Comparison of ENCODE assay signal across 1 cellular context in the genomic region with DNA sequence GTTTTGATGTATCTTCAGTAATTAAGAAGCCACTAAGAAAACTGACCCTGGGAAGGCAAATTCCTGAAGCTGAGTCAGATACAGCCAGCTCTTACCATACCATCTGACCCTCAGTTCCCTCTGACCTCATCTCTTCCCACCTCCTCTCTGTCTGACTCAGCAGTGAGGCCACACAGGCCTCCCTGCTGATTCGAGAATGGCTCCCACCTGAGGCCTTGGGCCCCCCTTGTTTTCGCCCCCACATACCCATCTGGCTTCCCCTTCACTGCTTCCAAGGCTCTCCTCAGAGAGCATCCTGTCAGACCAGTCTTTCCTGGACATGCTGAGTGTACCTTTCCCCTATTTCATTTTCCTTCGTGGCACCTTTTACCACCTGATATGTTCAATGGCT.
TF ChIP-seq lines count a peak whose summit lies in the region.

No MANE protein-coding gene starts in this region.

TF ChIP-seq in K562, 482 proteins besides CTCF, POLR2A, EP300 and RAD21 (continued from another document and continues in another):
- TF ChIP-seq TAF9B (IDR thresholded peaks at IDR 0.05; ENCODE audit: partially characterized antibody) (peak; percentile 62), ELK3 (CRISPR knock-in tag; IDR thresholded peaks at IDR 0.05) (no peak), ZC3H8 (IDR thresholded peaks at IDR 0.05) (no peak), ZNF146 (CRISPR knock-in tag; IDR thresholded peaks at IDR 0.05; ENCODE audit: unreplicated experiment) (no peak), RAD51 (IDR thresholded peaks at IDR 0.05; ENCODE audit: borderline replicate concordance, low read depth) (0 out of 2 replicates have a peak, but pooled peaks have one; percentile 11), ELF4 (CRISPR knock-in tag; IDR thresholded peaks at IDR 0.05) (no peak), HIVEP1 (CRISPR knock-in tag; IDR thresholded peaks at IDR 0.05) (no peak), MAFG (tag; conservative IDR thresholded peaks at IDR 0.05) (peak; percentile 66; the same call in 1 of the 2 replicates), NR2F6 (CRISPR knock-in tag; IDR thresholded peaks at IDR 0.05) (no peak), RB1 (IDR thresholded peaks at IDR 0.05; ENCODE audit: low read depth) (no peak), FUS (optimal IDR thresholded peaks at IDR 0.05; ENCODE audit: low read depth, low read length) (no peak), SIRT6 (IDR thresholded peaks at IDR 0.05; ENCODE audit: low read depth, low read length) (no peak), STAT6 (CRISPR knock-in tag; IDR thresholded peaks at IDR 0.05) (no peak), OTX1 (CRISPR knock-in tag; IDR thresholded peaks at IDR 0.05) (no peak), NELFE (IDR thresholded peaks at IDR 0.05; ENCODE audit: insufficient read depth, insufficient read length) (no peak), LARP7 (IDR thresholded peaks at IDR 0.05) (no peak), THAP7 (CRISPR knock-in tag; IDR thresholded peaks at IDR 0.05) (no peak), RCOR1 (IDR thresholded peaks at IDR 0.05; ENCODE audit: borderline replicate concordance in 1 of 2, low read depth in 2 of 2, low read length in 2 of 2) (no peak), POLR2B (IDR thresholded peaks at IDR 0.05; ENCODE audit: low read depth, partially characterized antibody) (no peak), ZSCAN29 (IDR thresholded peaks at IDR 0.05) (no peak), NEUROD1 (IDR thresholded peaks at IDR 0.05; ENCODE audit: borderline replicate concordance, low read depth, low read length, partially characterized antibody) (no peak), ADNP (tag; IDR thresholded peaks at IDR 0.05) (no peak), KLF13 (tag; IDR thresholded peaks at IDR 0.05; ENCODE audit: borderline replicate concordance, low read depth) (no peak), KLF10 (CRISPR knock-in tag; IDR thresholded peaks at IDR 0.05) (no peak), FOXJ2 (tag; IDR thresholded peaks at IDR 0.05) (no peak), ZNF57 (CRISPR knock-in tag; IDR thresholded peaks at IDR 0.05) (no peak), POLR2AphosphoS5 (IDR thresholded peaks at IDR 0.05; ENCODE audit: control insufficient read depth, insufficient read depth, low read depth, low read length) (no peak), ARID1B (IDR thresholded peaks at IDR 0.05) (peak; percentile 69)
- TF ChIP-seq, protein P1, sequence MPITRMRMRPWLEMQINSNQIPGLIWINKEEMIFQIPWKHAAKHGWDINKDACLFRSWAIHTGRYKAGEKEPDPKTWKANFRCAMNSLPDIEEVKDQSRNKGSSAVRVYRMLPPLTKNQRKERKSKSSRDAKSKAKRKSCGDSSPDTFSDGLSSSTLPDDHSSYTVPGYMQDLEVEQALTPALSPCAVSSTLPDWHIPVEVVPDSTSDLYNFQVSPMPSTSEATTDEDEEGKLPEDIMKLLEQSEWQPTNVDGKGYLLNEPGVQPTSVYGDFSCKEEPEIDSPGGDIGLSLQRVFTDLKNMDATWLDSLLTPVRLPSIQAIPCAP (CRISPR knock-in tag; IDR thresholded peaks at IDR 0.05; ENCODE audit: borderline replicate concordance): no peak
- TF ChIP-seq, protein P2, sequence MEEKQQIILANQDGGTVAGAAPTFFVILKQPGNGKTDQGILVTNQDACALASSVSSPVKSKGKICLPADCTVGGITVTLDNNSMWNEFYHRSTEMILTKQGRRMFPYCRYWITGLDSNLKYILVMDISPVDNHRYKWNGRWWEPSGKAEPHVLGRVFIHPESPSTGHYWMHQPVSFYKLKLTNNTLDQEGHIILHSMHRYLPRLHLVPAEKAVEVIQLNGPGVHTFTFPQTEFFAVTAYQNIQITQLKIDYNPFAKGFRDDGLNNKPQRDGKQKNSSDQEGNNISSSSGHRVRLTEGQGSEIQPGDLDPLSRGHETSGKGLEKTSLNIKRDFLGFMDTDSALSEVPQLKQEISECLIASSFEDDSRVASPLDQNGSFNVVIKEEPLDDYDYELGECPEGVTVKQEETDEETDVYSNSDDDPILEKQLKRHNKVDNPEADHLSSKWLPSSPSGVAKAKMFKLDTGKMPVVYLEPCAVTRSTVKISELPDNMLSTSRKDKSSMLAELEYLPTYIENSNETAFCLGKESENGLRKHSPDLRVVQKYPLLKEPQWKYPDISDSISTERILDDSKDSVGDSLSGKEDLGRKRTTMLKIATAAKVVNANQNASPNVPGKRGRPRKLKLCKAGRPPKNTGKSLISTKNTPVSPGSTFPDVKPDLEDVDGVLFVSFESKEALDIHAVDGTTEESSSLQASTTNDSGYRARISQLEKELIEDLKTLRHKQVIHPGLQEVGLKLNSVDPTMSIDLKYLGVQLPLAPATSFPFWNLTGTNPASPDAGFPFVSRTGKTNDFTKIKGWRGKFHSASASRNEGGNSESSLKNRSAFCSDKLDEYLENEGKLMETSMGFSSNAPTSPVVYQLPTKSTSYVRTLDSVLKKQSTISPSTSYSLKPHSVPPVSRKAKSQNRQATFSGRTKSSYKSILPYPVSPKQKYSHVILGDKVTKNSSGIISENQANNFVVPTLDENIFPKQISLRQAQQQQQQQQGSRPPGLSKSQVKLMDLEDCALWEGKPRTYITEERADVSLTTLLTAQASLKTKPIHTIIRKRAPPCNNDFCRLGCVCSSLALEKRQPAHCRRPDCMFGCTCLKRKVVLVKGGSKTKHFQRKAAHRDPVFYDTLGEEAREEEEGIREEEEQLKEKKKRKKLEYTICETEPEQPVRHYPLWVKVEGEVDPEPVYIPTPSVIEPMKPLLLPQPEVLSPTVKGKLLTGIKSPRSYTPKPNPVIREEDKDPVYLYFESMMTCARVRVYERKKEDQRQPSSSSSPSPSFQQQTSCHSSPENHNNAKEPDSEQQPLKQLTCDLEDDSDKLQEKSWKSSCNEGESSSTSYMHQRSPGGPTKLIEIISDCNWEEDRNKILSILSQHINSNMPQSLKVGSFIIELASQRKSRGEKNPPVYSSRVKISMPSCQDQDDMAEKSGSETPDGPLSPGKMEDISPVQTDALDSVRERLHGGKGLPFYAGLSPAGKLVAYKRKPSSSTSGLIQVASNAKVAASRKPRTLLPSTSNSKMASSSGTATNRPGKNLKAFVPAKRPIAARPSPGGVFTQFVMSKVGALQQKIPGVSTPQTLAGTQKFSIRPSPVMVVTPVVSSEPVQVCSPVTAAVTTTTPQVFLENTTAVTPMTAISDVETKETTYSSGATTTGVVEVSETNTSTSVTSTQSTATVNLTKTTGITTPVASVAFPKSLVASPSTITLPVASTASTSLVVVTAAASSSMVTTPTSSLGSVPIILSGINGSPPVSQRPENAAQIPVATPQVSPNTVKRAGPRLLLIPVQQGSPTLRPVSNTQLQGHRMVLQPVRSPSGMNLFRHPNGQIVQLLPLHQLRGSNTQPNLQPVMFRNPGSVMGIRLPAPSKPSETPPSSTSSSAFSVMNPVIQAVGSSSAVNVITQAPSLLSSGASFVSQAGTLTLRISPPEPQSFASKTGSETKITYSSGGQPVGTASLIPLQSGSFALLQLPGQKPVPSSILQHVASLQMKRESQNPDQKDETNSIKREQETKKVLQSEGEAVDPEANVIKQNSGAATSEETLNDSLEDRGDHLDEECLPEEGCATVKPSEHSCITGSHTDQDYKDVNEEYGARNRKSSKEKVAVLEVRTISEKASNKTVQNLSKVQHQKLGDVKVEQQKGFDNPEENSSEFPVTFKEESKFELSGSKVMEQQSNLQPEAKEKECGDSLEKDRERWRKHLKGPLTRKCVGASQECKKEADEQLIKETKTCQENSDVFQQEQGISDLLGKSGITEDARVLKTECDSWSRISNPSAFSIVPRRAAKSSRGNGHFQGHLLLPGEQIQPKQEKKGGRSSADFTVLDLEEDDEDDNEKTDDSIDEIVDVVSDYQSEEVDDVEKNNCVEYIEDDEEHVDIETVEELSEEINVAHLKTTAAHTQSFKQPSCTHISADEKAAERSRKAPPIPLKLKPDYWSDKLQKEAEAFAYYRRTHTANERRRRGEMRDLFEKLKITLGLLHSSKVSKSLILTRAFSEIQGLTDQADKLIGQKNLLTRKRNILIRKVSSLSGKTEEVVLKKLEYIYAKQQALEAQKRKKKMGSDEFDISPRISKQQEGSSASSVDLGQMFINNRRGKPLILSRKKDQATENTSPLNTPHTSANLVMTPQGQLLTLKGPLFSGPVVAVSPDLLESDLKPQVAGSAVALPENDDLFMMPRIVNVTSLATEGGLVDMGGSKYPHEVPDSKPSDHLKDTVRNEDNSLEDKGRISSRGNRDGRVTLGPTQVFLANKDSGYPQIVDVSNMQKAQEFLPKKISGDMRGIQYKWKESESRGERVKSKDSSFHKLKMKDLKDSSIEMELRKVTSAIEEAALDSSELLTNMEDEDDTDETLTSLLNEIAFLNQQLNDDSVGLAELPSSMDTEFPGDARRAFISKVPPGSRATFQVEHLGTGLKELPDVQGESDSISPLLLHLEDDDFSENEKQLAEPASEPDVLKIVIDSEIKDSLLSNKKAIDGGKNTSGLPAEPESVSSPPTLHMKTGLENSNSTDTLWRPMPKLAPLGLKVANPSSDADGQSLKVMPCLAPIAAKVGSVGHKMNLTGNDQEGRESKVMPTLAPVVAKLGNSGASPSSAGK (IDR thresholded peaks at IDR 0.05): peak; percentile 30; the same call in 1 of the 2 replicates
- TF ChIP-seq, protein P3, sequence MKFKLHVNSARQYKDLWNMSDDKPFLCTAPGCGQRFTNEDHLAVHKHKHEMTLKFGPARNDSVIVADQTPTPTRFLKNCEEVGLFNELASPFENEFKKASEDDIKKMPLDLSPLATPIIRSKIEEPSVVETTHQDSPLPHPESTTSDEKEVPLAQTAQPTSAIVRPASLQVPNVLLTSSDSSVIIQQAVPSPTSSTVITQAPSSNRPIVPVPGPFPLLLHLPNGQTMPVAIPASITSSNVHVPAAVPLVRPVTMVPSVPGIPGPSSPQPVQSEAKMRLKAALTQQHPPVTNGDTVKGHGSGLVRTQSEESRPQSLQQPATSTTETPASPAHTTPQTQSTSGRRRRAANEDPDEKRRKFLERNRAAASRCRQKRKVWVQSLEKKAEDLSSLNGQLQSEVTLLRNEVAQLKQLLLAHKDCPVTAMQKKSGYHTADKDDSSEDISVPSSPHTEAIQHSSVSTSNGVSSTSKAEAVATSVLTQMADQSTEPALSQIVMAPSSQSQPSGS (CRISPR knock-in tag; IDR thresholded peaks at IDR 0.05): no peak
- TF ChIP-seq, protein P4, sequence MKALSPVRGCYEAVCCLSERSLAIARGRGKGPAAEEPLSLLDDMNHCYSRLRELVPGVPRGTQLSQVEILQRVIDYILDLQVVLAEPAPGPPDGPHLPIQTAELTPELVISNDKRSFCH (CRISPR knock-in tag; IDR thresholded peaks at IDR 0.05): no peak
- TF ChIP-seq, protein P4 (tag; IDR thresholded peaks at IDR 0.05): no peak
- TF ChIP-seq, protein P5, sequence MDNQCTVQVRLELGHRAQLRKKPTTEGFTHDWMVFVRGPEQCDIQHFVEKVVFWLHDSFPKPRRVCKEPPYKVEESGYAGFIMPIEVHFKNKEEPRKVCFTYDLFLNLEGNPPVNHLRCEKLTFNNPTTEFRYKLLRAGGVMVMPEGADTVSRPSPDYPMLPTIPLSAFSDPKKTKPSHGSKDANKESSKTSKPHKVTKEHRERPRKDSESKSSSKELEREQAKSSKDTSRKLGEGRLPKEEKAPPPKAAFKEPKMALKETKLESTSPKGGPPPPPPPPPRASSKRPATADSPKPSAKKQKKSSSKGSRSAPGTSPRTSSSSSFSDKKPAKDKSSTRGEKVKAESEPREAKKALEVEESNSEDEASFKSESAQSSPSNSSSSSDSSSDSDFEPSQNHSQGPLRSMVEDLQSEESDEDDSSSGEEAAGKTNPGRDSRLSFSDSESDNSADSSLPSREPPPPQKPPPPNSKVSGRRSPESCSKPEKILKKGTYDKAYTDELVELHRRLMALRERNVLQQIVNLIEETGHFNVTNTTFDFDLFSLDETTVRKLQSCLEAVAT (IDR thresholded peaks at IDR 0.05): no peak
